In genomic region chr20:58531657-58532056, GRCh38 we compare ENCODE assay signal across 39 cellular contexts. TPM values are rescaled to one million over a fixed set of nuclear protein-coding genes. Genes with fewer than 3 reads are reported as not detected.
"Had no signal": no experiment of that assay in that cellular context is flagged by ENCODE, and none has a peak within 500 bp of the region (broad histone marks: within the 10 kb centered on the region; RNA-seq: fewer than 3 reads in every experiment).

No MANE protein-coding gene starts in this region.

- H3K36me3 ChIP-seq: adrenal gland, ascending aorta, brain microvascular endothelial cell, breast epithelium, cardiac muscle cell had no signal

- FAIRE-seq: astrocyte, bronchial epithelial cell had no signal

- H3K27ac Mint-ChIP-seq: activated naive CD4-positive, alpha-beta T cell treated with anti-CD3 and anti-CD28 coated beads for 36 hours; activated naive CD4-positive, alpha-beta T cell treated with anti-CD3 and anti-CD28 coated beads, Interleukin-2, amount 10 ng/mL, durations not matched to agents 7 days and 5 days; activated naive CD4-positive, alpha-beta T cell treated with anti-CD3 and anti-CD28 coated beads, Interleukin-2, amount 50 U/mL, for 24 hours; activated naive CD8-positive, alpha-beta T cell; activated naive CD8-positive, alpha-beta T cell treated with anti-CD3 and anti-CD28 coated beads for 36 hours; activated naive CD8-positive, alpha-beta T cell treated with anti-CD3 and anti-CD28 coated beads, Interleukin-2, amount 10 ng/mL, durations not matched to agents 7 days and 5 days; activated naive CD8-positive, alpha-beta T cell treated with anti-CD3 and anti-CD28 coated beads, Interleukin-2, amount 50 U/mL, for 24 hours; activated T-cell treated with anti-CD3 and anti-CD28 coated beads, Interleukin-2, amount 50 U/mL, for 24 hours; activated T-cell treated with anti-CD3 and anti-CD28 coated beads, Interleukin-2, amount 50 U/mL, for 72 hours; activated T-helper 1 cell treated with anti-CD3 and anti-CD28 coated beads, Interleukin-12 subunit alpha, Interleukin-12 subunit beta, Interleukin-2, Interleukin-4 antibody, amounts not matched to agents 30 ng/mL and 10 ng/mL and 1 ng/mL, durations not matched to agents 14 hours and 24 hours and 36 hours; activated T-helper 17 cell treated with anti-CD3 and anti-CD28 coated beads, Interleukin-2, amount 50 U/mL, for 72 hours; activated T-helper 2 cell treated with anti-CD3 and anti-CD28 coated beads, Interferon-gamma antibody, Interleukin-2, Interleukin-4, amounts not matched to agents 10 μg/mL and 5 μg/mL and 100 μg/mL, durations not matched to agents 14 hours and 24 hours and 36 hours; brain had no signal

- ATAC-seq: activated naive CD8-positive, alpha-beta T cell treated with anti-CD3 and anti-CD28 coated beads, Interleukin-2, amount 50 U/mL, for 24 hours; activated T-cell treated with anti-CD3 and anti-CD28 coated beads, Interleukin-2, amount 50 U/mL, for 4 hours; activated T-cell treated with anti-CD3 and anti-CD28 coated beads, Interleukin-2, amount 50 U/mL, for 72 hours; activated T-helper 17 cell treated with anti-CD3 and anti-CD28 coated beads, Interleukin-2, amount 50 U/mL, for 72 hours; body of pancreas had no signal

- H3K36me3 Mint-ChIP-seq: activated naive CD4-positive, alpha-beta T cell treated with anti-CD3 and anti-CD28 coated beads, Interleukin-2, amount 10 ng/mL, durations not matched to agents 7 days and 5 days had no signal

- H3K4me3 ChIP-seq: adrenal gland, ascending aorta, body of pancreas, breast epithelium, cardiac muscle cell had no signal

- DNase-seq: activated effector memory CD4-positive, alpha-beta T cell treated with anti-CD3 and anti-CD28 coated beads, Interleukin-2, amount 50 U/mL, for 16 hours; activated effector memory CD4-positive, alpha-beta T cell treated with Interleukin-2 at 50 U/mL for 16 hours; activated gamma-delta T cell; activated gamma-delta T cell treated with Interleukin-2 at 50 U/mL for 16 hours; activated naive CD4-positive, alpha-beta T cell; activated naive CD4-positive, alpha-beta T cell treated with anti-CD3 and anti-CD28 coated beads for 36 hours; activated naive CD4-positive, alpha-beta T cell treated with anti-CD3 and anti-CD28 coated beads, Interleukin-2, amount 10 ng/mL, durations not matched to agents 7 days and 5 days; activated naive CD4-positive, alpha-beta T cell treated with anti-CD3 and anti-CD28 coated beads, Interleukin-2, amount 50 U/mL, for 16 hours; activated naive CD4-positive, alpha-beta T cell treated with Interleukin-2 at 50 U/mL for 16 hours; activated naive CD8-positive, alpha-beta T cell treated with anti-CD3 and anti-CD28 coated beads for 36 hours; activated naive CD8-positive, alpha-beta T cell treated with anti-CD3 and anti-CD28 coated beads, Interleukin-2, amount 10 ng/mL, durations not matched to agents 7 days and 5 days; activated naive CD8-positive, alpha-beta T cell treated with anti-CD3 and anti-CD28 coated beads, Interleukin-2, amount 50 U/mL, for 24 hours; activated T-cell treated with anti-CD3 and anti-CD28 coated beads, Interleukin-2, amount 50 U/mL, for 1 hour; activated T-cell treated with anti-CD3 and anti-CD28 coated beads, Interleukin-2, amount 50 U/mL, for 24 hours; activated T-cell treated with anti-CD3 and anti-CD28 coated beads, Interleukin-2, amount 50 U/mL, for 4 hours; activated T-cell treated with anti-CD3 and anti-CD28 coated beads, Interleukin-2, amount 50 U/mL, for 48 hours; activated T-cell treated with anti-CD3 and anti-CD28 coated beads, Interleukin-2, amount 50 U/mL, for 72 hours; adrenal gland; amniotic stem cell; amygdala; anterior cingulate cortex; aorta; body of pancreas; brain microvascular endothelial cell; caudate nucleus; central memory CD4-positive, alpha-beta T cell; cerebellar nuclear complex had no signal

- H3K27ac ChIP-seq: ascending aorta, body of pancreas, brain microvascular endothelial cell, breast epithelium, cardiac muscle cell had no signal

- H3K4me1 ChIP-seq: adrenal gland, ascending aorta, body of pancreas, breast epithelium had no signal

- H3K27me3 ChIP-seq: adrenal gland, ascending aorta, body of pancreas, brain microvascular endothelial cell, breast epithelium, cardiac muscle cell had no signal

- H3K9me3 ChIP-seq: body of pancreas had no signal

RNA-seq across cellular contexts. Expression of gene APCDD1L, which starts 16.5 kb away (rescaled TPM):
- total RNA-seq: activated naive CD4-positive, alpha-beta T cell treated with anti-CD3 and anti-CD28 coated beads for 36 hours; activated naive CD8-positive, alpha-beta T cell treated with anti-CD3 and anti-CD28 coated beads for 36 hours; activated naive CD8-positive, alpha-beta T cell treated with anti-CD3 and anti-CD28 coated beads, Interleukin-2, amount 10 ng/mL, durations not matched to agents 7 days and 5 days; activated T-cell treated with anti-CD3 and anti-CD28 coated beads, Interleukin-2, amount 50 U/mL, for 4 hours; activated T-cell treated with anti-CD3 and anti-CD28 coated beads, Interleukin-2, amount 50 U/mL, for 72 hours; activated T-helper 1 cell treated with anti-CD3 and anti-CD28 coated beads, Interleukin-12 subunit alpha, Interleukin-12 subunit beta, Interleukin-2, Interleukin-4 antibody, amounts not matched to agents 30 ng/mL and 10 ng/mL and 1 ng/mL, durations not matched to agents 14 hours and 24 hours and 36 hours; activated T-helper 17 cell treated with anti-CD3 and anti-CD28 coated beads, Interleukin-2, amount 50 U/mL, for 72 hours; activated T-helper 2 cell treated with anti-CD3 and anti-CD28 coated beads, Interferon-gamma antibody, Interleukin-2, Interleukin-4, amounts not matched to agents 10 μg/mL and 5 μg/mL and 100 μg/mL, durations not matched to agents 14 hours and 24 hours and 36 hours; cerebellum had no signal
